In genomic region chr6:158536084-158536890, GRCh38 we compare ENCODE assay signal across 8 cellular contexts. TPM values are rescaled to one million over a fixed set of nuclear protein-coding genes. Genes with fewer than 3 reads are reported as not detected.
A peak's percentile ranks its signal among the peaks of the same experiment; 100 is the strongest.
DNase-seq lines count a peak whose midpoint lies in the region; TF ChIP-seq lines count a peak whose summit lies in the region.

No MANE protein-coding gene starts in this region.

- no peak overlapping the region for H3K27ac Mint-ChIP-seq in Calu3 (ENCODE audit: unreplicated experiment)
- H3K27ac Mint-ChIP-seq in neural crest cell (ENCODE audit: unreplicated experiment) = no peak overlapping the region

- CTCF ChIA-PET in Calu3 (lab: Charles Lee) = interaction anchor here (1.9 kb wide), 1 partner anchor 18 kb away, joined by 8 read pairs; no protein-coding TSS in a partner anchor

- H3K36me3 Mint-ChIP-seq in Calu3 (ENCODE audit: insufficient read depth, unreplicated experiment) (peaks cover 20% of the 10 kb centered on the region), neural crest cell (ENCODE audit: low read depth) (no peaks in the 10 kb centered on the region)

- no TSS peak for BruUV-seq in Calu3 (replicated peaks; lab: Mats Ljungman, UMichigan)

- TF ChIP-seq CTCF in Calu3 (IDR thresholded peaks at IDR 0.05; ENCODE audit: unreplicated experiment) = no peak
- no peak for TF ChIP-seq CTCF in neural crest cell (conservative IDR thresholded peaks at IDR 0.05)

- H3K9me3 Mint-ChIP-seq in Calu3 (ENCODE audit: low read depth, unreplicated experiment) (no peaks in the 10 kb centered on the region), neural crest cell (no peaks in the 10 kb centered on the region)

- peak overlapping the region; percentile 20 for H3K27ac ChIP-seq in temporal lobe (ENCODE audit: low read depth, low read length)

- H3K4me3 Mint-ChIP-seq in Calu3 (ENCODE audit: low read depth, unreplicated experiment) (peak overlapping the region; percentile 68), neural crest cell (peak overlapping the region; percentile 87)

- H3K4me1 Mint-ChIP-seq in Calu3 (ENCODE audit: low read depth, unreplicated experiment) (no peaks in the 10 kb centered on the region), neural crest cell (peaks cover 11% of the 10 kb centered on the region)

- H3K27me3 Mint-ChIP-seq in Calu3 (ENCODE audit: unreplicated experiment) (no peaks in the 10 kb centered on the region), neural crest cell (ENCODE audit: low read depth) (peaks cover 48% of the 10 kb centered on the region)

- intact Hi-C loops in Calu3 (cut with micrococcal nuclease; ENCODE audit: unreplicated experiment) = no loop called here

- peak; percentile 81 for DNase-seq in Calu3
- peak; percentile 87 for DNase-seq in HuH-7.5 (ENCODE audit: low spot score)
- DNase-seq in SHP77 treated with DMSO at 0.1 percent for 48 hours (lab: John Stamatoyannopoulos, UW) = peak; percentile 66
- DNase-seq in activated gamma-delta T cell treated with anti-CD3 and anti-CD28 coated beads, Interleukin-2, amount 50 U/mL, for 16 hours (ENCODE audit: low read depth) = peak; percentile 48
- peak; percentile 46 for DNase-seq in fibroblast of the conjunctiva (ENCODE audit: low read depth)
- DNase-seq in neural crest cell (ENCODE audit: low read depth, low spot score) = peak; percentile 80
- no peak for DNase-seq in ureter (ENCODE audit: low spot score)

RNA-seq across cellular contexts. Expression of gene TMEM181, which starts 23.6 kb away (rescaled TPM):
- total RNA-seq in Calu3 (2022) (42.9 and 48.7 TPM in 2 replicates), neural crest cell (23.9 and 25.0 TPM in 2 replicates), temporal lobe (48.9 TPM), ureter (38.3 TPM)
